In the genomic region with DNA sequence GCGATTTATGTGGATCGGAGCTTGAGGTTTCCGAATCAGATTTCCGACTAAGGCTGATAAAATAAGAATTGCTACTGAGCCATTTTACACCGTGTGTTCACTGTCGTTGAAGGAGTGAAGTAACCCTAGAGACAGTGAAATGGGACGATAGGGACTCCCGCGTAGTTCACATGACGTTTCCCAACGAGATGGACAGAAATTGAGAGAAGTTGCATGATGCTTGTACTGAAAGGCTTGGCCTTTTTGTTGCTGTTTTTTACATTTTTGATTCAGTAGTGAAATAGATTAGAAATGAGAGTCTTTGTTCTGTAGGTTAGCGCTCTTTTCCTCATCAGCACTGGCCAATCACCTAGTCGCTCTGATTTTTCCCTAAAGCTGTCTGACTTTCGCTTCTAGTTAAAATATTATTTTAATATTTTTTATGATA, we compare ENCODE assay signal across 8 cellular contexts. TPM values are rescaled to one million over a fixed set of nuclear protein-coding genes. Genes with fewer than 3 reads are reported as not detected.
DNase-seq lines count a peak whose midpoint lies in the region; ATAC-seq and TF ChIP-seq lines count a peak whose summit lies in the region.

No MANE protein-coding gene starts in this region.

- no peak for TF ChIP-seq POLR2A in suprapubic skin (IDR thresholded peaks at IDR 0.05)

- H3K4me3 Mint-ChIP-seq in activated CD4-positive, alpha-beta T cell treated with anti-CD3 and anti-CD28 coated beads, Interleukin-2, amount 10 ng/mL, durations not matched to agents 7 days and 5 days = peak overlapping the region; percentile 95

- H3K27me3 ChIP-seq in suprapubic skin = no peaks in the 10 kb centered on the region

- no peaks in the 10 kb centered on the region for H3K9me3 ChIP-seq in suprapubic skin

- peaks cover 46% of the 10 kb centered on the region for H3K4me1 ChIP-seq in suprapubic skin

- CTCF ChIA-PET in activated CD4-positive, alpha-beta T cell treated with anti-CD3 and anti-CD28 coated beads, Interleukin-2, amount 10 ng/mL, durations not matched to agents 7 days and 5 days (lab: Charles Lee) = interaction anchor here (0.7 to 1.8 kb wide), 4 partner anchors 9 to 59 kb away, joined by 3 to 5 read pairs (median 4); no protein-coding TSS in a partner anchor

- POLR2A ChIA-PET in activated CD4-positive, alpha-beta T cell treated with anti-CD3 and anti-CD28 coated beads, Interleukin-2, amount 10 ng/mL, durations not matched to agents 7 days and 5 days (lab: Charles Lee) = no interaction called here

- H3K4me3 ChIP-seq in suprapubic skin = peak overlapping the region; percentile 92

- peaks cover 24% of the 10 kb centered on the region for H3K36me3 Mint-ChIP-seq in activated CD4-positive, alpha-beta T cell treated with anti-CD3 and anti-CD28 coated beads, Interleukin-2, amount 10 ng/mL, durations not matched to agents 7 days and 5 days (ENCODE audit: low read depth)
- H3K36me3 Mint-ChIP-seq in activated naive CD4-positive, alpha-beta T cell treated with anti-CD3 and anti-CD28 coated beads, Interleukin-2, amount 50 U/mL, for 72 hours = peaks cover 26 to 27% of the 10 kb centered on the region in 2 donors

- no peak for ATAC-seq in activated naive CD4-positive, alpha-beta T cell treated with anti-CD3 and anti-CD28 coated beads, Interleukin-2, amount 50 U/mL, for 72 hours
- ATAC-seq in HG02759 (IDR thresholded peaks at IDR 0.05; ENCODE audit: unreplicated experiment) = no peak

- H3K9me3 Mint-ChIP-seq in activated CD4-positive, alpha-beta T cell treated with anti-CD3 and anti-CD28 coated beads, Interleukin-2, amount 10 ng/mL, durations not matched to agents 7 days and 5 days = no peaks in the 10 kb centered on the region
- no peaks in the 10 kb centered on the region for H3K9me3 Mint-ChIP-seq in activated naive CD4-positive, alpha-beta T cell treated with anti-CD3 and anti-CD28 coated beads, Interleukin-2, amount 50 U/mL, for 72 hours

- no peak for TF ChIP-seq CTCF in suprapubic skin (IDR thresholded peaks at IDR 0.05)

- no peak for DNase-seq in activated CD4-positive, alpha-beta T cell treated with anti-CD3 and anti-CD28 coated beads, Interleukin-2, amount 10 ng/mL, durations not matched to agents 7 days and 5 days
- DNase-seq in activated CD4-positive, alpha-beta T cell treated with anti-CD3 and anti-CD28 coated beads, Interleukin-2, amount 50 U/mL, for 4 hours = no peak
- no peak for DNase-seq in activated naive CD4-positive, alpha-beta T cell treated with anti-CD3 and anti-CD28 coated beads, Interleukin-2, amount 50 U/mL, for 72 hours (ENCODE audit: low spot score in 2 of 2)
- DNase-seq in iris pigment epithelial cell (ENCODE audit: low read depth) = peak; percentile 33
- DNase-seq in suprapubic skin (ENCODE audit: low spot score in 2 of 2) = no peak
- DNase-seq in NCI-H748 treated with DMSO at 0.1 percent for 48 hours (lab: John Stamatoyannopoulos, UW) = no peak
- DNase-seq in D341Med (ENCODE audit: low spot score) = no peak

- H3K27ac Mint-ChIP-seq in activated CD4-positive, alpha-beta T cell treated with anti-CD3 and anti-CD28 coated beads, Interleukin-2, amount 10 ng/mL, durations not matched to agents 7 days and 5 days = peak overlapping the region; percentile 95
- peak overlapping the region; percentile 97 to 99 for H3K27ac Mint-ChIP-seq in activated naive CD4-positive, alpha-beta T cell treated with anti-CD3 and anti-CD28 coated beads, Interleukin-2, amount 50 U/mL, for 72 hours

- 2% methylated on average over 14 of the region's 14 CpGs for WGBS in suprapubic skin

- peaks cover 43% of the 10 kb centered on the region for H3K4me1 Mint-ChIP-seq in activated CD4-positive, alpha-beta T cell treated with anti-CD3 and anti-CD28 coated beads, Interleukin-2, amount 10 ng/mL, durations not matched to agents 7 days and 5 days

- TF ChIP-seq EP300 in suprapubic skin (IDR thresholded peaks at IDR 0.05) = no peak

- peak overlapping the region; percentile 98 for H3K27ac ChIP-seq in suprapubic skin

- no peaks in the 10 kb centered on the region for H3K36me3 ChIP-seq in suprapubic skin

- H3K27me3 Mint-ChIP-seq in activated CD4-positive, alpha-beta T cell treated with anti-CD3 and anti-CD28 coated beads, Interleukin-2, amount 10 ng/mL, durations not matched to agents 7 days and 5 days = no peaks in the 10 kb centered on the region

RNA-seq across cellular contexts. Expression of a gene that starts 1.3 kb away (rescaled TPM):
- 100 to 1,000 TPM; 174 to 183 TPM for total RNA-seq in activated CD4-positive, alpha-beta T cell treated with anti-CD3 and anti-CD28 coated beads, Interleukin-2, amount 10 ng/mL, durations not matched to agents 7 days and 5 days
- total RNA-seq in activated naive CD4-positive, alpha-beta T cell treated with anti-CD3 and anti-CD28 coated beads, Interleukin-2, amount 50 U/mL, for 72 hours = 100 to 1,000 TPM; 159 to 210 TPM
- total RNA-seq in suprapubic skin = 10 to 100 TPM; 57.2 to 85.2 (median 64.3) TPM

RNA-seq across cellular contexts. Expression of a gene that starts 57.8 kb away (rescaled TPM):
- total RNA-seq in activated CD4-positive, alpha-beta T cell treated with anti-CD3 and anti-CD28 coated beads, Interleukin-2, amount 10 ng/mL, durations not matched to agents 7 days and 5 days = 10 to 100 TPM; 30.4 to 36.3 TPM
- 10 to 100 TPM; 20.3 to 35.0 TPM for total RNA-seq in activated naive CD4-positive, alpha-beta T cell treated with anti-CD3 and anti-CD28 coated beads, Interleukin-2, amount 50 U/mL, for 72 hours
- total RNA-seq in suprapubic skin = 1 to 10 TPM; 6.0 to 7.9 (median 6.9) TPM
